Comparison of ENCODE assay signal across 8 cellular contexts in the genomic region with DNA sequence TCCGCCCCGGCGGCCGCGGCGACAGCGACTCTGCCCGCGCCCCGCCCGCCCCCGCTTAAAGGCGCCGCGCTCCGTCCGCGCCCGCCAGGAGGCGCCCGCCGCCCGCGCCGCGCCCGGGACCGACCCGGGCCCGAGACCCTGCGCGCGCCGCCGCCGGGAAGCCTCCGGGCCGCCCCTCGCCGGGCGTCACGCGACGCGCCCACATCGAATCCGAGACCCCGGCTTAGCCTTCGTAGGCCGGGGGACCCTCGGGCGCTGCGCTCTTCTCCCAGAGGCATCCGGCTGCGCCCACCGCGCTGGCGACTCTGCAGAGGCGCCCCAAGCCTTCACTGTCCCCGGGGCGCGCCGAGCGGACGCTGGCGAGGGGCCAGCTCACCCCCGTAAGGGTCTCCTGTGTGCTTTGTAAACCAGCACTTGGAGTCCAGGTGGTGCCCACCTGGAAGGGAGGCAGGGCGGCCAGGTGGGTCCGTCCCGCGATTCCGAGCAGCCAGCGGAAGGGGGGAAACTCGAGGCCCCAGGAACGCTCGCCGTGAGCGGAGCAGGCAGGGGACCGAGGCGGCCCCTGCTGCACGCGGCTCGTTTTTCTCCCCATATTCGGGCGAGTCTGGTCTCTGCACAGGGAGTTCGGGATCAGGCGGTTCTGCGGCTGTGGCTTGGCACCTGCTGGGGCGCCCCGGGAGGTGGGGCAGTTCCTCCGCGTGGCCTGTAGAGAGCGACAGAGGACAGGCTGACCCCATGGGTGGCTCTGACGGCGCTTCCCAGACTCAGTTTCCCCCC. TPM values are rescaled to one million over a fixed set of nuclear protein-coding genes. Genes with fewer than 3 reads are reported as not detected.
DNase-seq lines count a peak whose midpoint lies in the region; ATAC-seq lines count a peak whose summit lies in the region.

No MANE protein-coding gene starts in this region.

- peak overlapping the region; percentile 56 for H3K4me3 ChIP-seq in ectodermal cell (ENCODE audit: insufficient read depth, low read depth, low read length)

- H3K27me3 ChIP-seq in ectodermal cell (ENCODE audit: control insufficient read depth, insufficient read depth, low read length, poor library complexity, severe bottlenecking): peaks cover 19% of the 10 kb centered on the region

- no peaks in the 10 kb centered on the region for H3K36me3 ChIP-seq in ectodermal cell (ENCODE audit: control insufficient read depth, insufficient read depth, low read length)

- DNase-seq in D341Med (ENCODE audit: low spot score): peak; percentile 95
- peak; percentile 21 for DNase-seq in HCEC 1CT
- peak; percentile 73 for DNase-seq in NCI-H2227 (lab: John Stamatoyannopoulos, UW; ENCODE audit: unreplicated experiment)
- peak; percentile 61 for DNase-seq in activated CD4-positive, alpha-beta T cell treated with anti-CD3 and anti-CD28 coated beads, Interleukin-2, amount 50 U/mL, for 1 hour
- DNase-seq in medulla oblongata (ENCODE audit: extremely low spot score): peak; percentile 73
- DNase-seq in stimulated activated CD8-positive, alpha-beta memory T cell treated with anti-CD3 and anti-CD28 coated beads, Interleukin-12 subunit alpha, Interleukin-12 subunit beta, amount 100 ng/mL, for 1 hour (ENCODE audit: low read depth): peak; percentile 43

- ATAC-seq in HG03460 (IDR thresholded peaks at IDR 0.05; ENCODE audit: unreplicated experiment): no peak

- no peaks in the 10 kb centered on the region for H3K9me3 ChIP-seq in ectodermal cell (ENCODE audit: control insufficient read depth, low read length)

- H3K27ac ChIP-seq in ectodermal cell (ENCODE audit: insufficient read depth, low read depth, low read length, poor library complexity, severe bottlenecking): no peak overlapping the region

- WGBS in ectodermal cell, 2 experiments: 4% methylated on average over 95 of the region's 95 CpGs

- H3K4me1 ChIP-seq in ectodermal cell (ENCODE audit: control insufficient read depth, insufficient read depth, low read length): peaks cover 41% of the 10 kb centered on the region

RNA-seq across cellular contexts. Expression of gene ABCA2, which starts 0.4 kb away (rescaled TPM):
- 27.9 TPM for polyA plus RNA-seq in ectodermal cell (2013, experiment 1 of 4)
- polyA plus RNA-seq in ectodermal cell (2013, experiment 2 of 4): 28.4 TPM
- polyA plus RNA-seq in ectodermal cell (2013, experiment 3 of 4): 29.4 TPM
- 29.3 TPM for polyA plus RNA-seq in ectodermal cell (2013, experiment 4 of 4)

RNA-seq across cellular contexts. Expression of gene FUT7, which starts 3.4 kb away (rescaled TPM):
- not detected for polyA plus RNA-seq in ectodermal cell (2013, experiment 1 of 4)
- polyA plus RNA-seq in ectodermal cell (2013, experiment 2 of 4): not detected
- polyA plus RNA-seq in ectodermal cell (2013, experiment 3 of 4): not detected
- not detected for polyA plus RNA-seq in ectodermal cell (2013, experiment 4 of 4)

RNA-seq across cellular contexts. Expression of gene NPDC1, which starts 17.5 kb away (rescaled TPM):
- polyA plus RNA-seq in ectodermal cell (2013, experiment 1 of 4): 38.1 TPM
- polyA plus RNA-seq in ectodermal cell (2013, experiment 2 of 4): 31.3 TPM
- 36.4 TPM for polyA plus RNA-seq in ectodermal cell (2013, experiment 3 of 4)
- polyA plus RNA-seq in ectodermal cell (2013, experiment 4 of 4): 36.7 TPM

RNA-seq across cellular contexts. Expression of gene ENTPD2, which starts 25.4 kb away (rescaled TPM):
- polyA plus RNA-seq in ectodermal cell (2013, experiment 1 of 4): not detected
- polyA plus RNA-seq in ectodermal cell (2013, experiment 2 of 4): 0.25 TPM
- polyA plus RNA-seq in ectodermal cell (2013, experiment 3 of 4): not detected
- not detected for polyA plus RNA-seq in ectodermal cell (2013, experiment 4 of 4)

RNA-seq across cellular contexts. Expression of gene CLIC3, which starts 32.1 kb away (rescaled TPM):
- not detected for polyA plus RNA-seq in ectodermal cell (2013, experiment 1 of 4)
- not detected for polyA plus RNA-seq in ectodermal cell (2013, experiment 2 of 4)
- not detected for polyA plus RNA-seq in ectodermal cell (2013, experiment 3 of 4)
- polyA plus RNA-seq in ectodermal cell (2013, experiment 4 of 4): not detected

Comparison
In these comparisons a context has a peak if more than half of its experiments do, and no peak if none do; other contexts are left out.
1. DNase-seq: peak in every context shown above with its lines; median percentile 95 in D341Med; 73 in NCI-H2227; 73 in medulla oblongata; 61 in activated CD4-positive, alpha-beta T cell treated with anti-CD3 and anti-CD28 coated beads, Interleukin-2, amount 50 U/mL, for 1 hour; 43 in stimulated activated CD8-positive, alpha-beta memory T cell treated with anti-CD3 and anti-CD28 coated beads, Interleukin-12 subunit alpha, Interleukin-12 subunit beta, amount 100 ng/mL, for 1 hour; 21 in HCEC 1CT.